1 cellular context compared by ENCODE assay signal in genomic region chr1:145918992-145919939, GRCh38.
TF ChIP-seq lines count a peak whose summit lies in the region.

No MANE protein-coding gene starts in this region.

TF ChIP-seq in endothelial cell of umbilical vein, 7 proteins besides CTCF, POLR2A, EP300 and RAD21:
- TF ChIP-seq FOS (IDR thresholded peaks at IDR 0.05; ENCODE audit: borderline replicate concordance, insufficient read depth, low read length): no peak
- no peak for TF ChIP-seq GATA2 (IDR thresholded peaks at IDR 0.05; ENCODE audit: insufficient read depth, insufficient read length, low read depth, low read length)
- no peak for TF ChIP-seq MAX (IDR thresholded peaks at IDR 0.05; ENCODE audit: insufficient read depth, insufficient read length)
- no peak for TF ChIP-seq EZH2 (IDR thresholded peaks at IDR 0.05; ENCODE audit: borderline replicate concordance, low read depth, low read length, severe bottlenecking)
- TF ChIP-seq POLR2AphosphoS5 (IDR thresholded peaks at IDR 0.05; ENCODE audit: insufficient read depth, low read depth, low read length): no peak
- no peak for TF ChIP-seq MYC (IDR thresholded peaks at IDR 0.05; ENCODE audit: low read depth, low read length)
- TF ChIP-seq JUN (IDR thresholded peaks at IDR 0.05; ENCODE audit: borderline replicate concordance, insufficient read depth, insufficient read length, low read depth): no peak
